ENCODE assay signal across 25 cellular contexts in genomic region chr5:146394486-146394885, GRCh38. TPM values are rescaled to one million over a fixed set of nuclear protein-coding genes. Genes with fewer than 3 reads are reported as not detected.
"Had no signal": no experiment of that assay in that cellular context is flagged by ENCODE, and none has a peak within 500 bp of the region (broad histone marks: within the 10 kb centered on the region; RNA-seq: fewer than 3 reads in every experiment).

No MANE protein-coding gene starts in this region.

- H2AFZ ChIP-seq: hepatocyte had no signal

- H3K9me3 Mint-ChIP-seq: natural killer cell; stimulated activated effector memory CD8-positive, alpha-beta T cell treated with anti-CD3 and anti-CD28 coated beads, Interleukin-12 subunit alpha, Interleukin-12 subunit beta, amount 100 ng/mL, for 72 hours had no signal

- H3K4me3 ChIP-seq: gastrocnemius medialis, heart left ventricle, hepatocyte, left lung, ovary, psoas muscle, sigmoid colon, stomach, thyroid gland, vagina had no signal

- H3K79me2 ChIP-seq: hepatocyte had no signal

- H3K27me3 ChIP-seq: ovary, thyroid gland, vagina had no signal

- H3K27ac Mint-ChIP-seq: natural killer cell; stimulated activated effector memory CD8-positive, alpha-beta T cell treated with anti-CD3 and anti-CD28 coated beads, Interleukin-12 subunit alpha, Interleukin-12 subunit beta, amount 100 ng/mL, for 72 hours had no signal

- ATAC-seq: gastrocnemius medialis; heart left ventricle; left cardiac atrium; left lung; natural killer cell; psoas muscle; right cardiac atrium; stimulated activated effector memory CD8-positive, alpha-beta T cell treated with anti-CD3 and anti-CD28 coated beads, Interleukin-12 subunit alpha, Interleukin-12 subunit beta, amount 100 ng/mL, for 72 hours had no signal

- DNase-seq: cortex of kidney; effector CD4-positive, alpha-beta T cell; gastrocnemius medialis; heart left ventricle; left cardiac atrium; left lung; natural killer cell; occipital lobe; ovary; posterior cingulate gyrus; psoas muscle; right cardiac atrium; sigmoid colon; stimulated activated CD4-positive, alpha-beta T cell treated with anti-CD3 and anti-CD28 coated beads, Interleukin-2, amount 100 ng/mL, for 24 hours; stimulated activated CD4-positive, alpha-beta T cell treated with anti-CD3 and anti-CD28 coated beads, Interleukin-4, amount 100 ng/mL, for 24 hours; stimulated activated naive CD4-positive, alpha-beta T cell treated with Interleukin-2 at 50 U/mL for 16 hours; stomach; thyroid gland; trophoblast cell had no signal

- H3K4me3 Mint-ChIP-seq: natural killer cell; stimulated activated effector memory CD8-positive, alpha-beta T cell treated with anti-CD3 and anti-CD28 coated beads, Interleukin-12 subunit alpha, Interleukin-12 subunit beta, amount 100 ng/mL, for 72 hours had no signal

- H3K36me3 ChIP-seq: gastrocnemius medialis, heart left ventricle, left lung, ovary, sigmoid colon, stomach, thyroid gland, vagina had no signal

- H3K36me3 Mint-ChIP-seq: natural killer cell; stimulated activated effector memory CD8-positive, alpha-beta T cell treated with anti-CD3 and anti-CD28 coated beads, Interleukin-12 subunit alpha, Interleukin-12 subunit beta, amount 100 ng/mL, for 72 hours had no signal

- H3K4me1 Mint-ChIP-seq: natural killer cell; stimulated activated effector memory CD8-positive, alpha-beta T cell treated with anti-CD3 and anti-CD28 coated beads, Interleukin-12 subunit alpha, Interleukin-12 subunit beta, amount 100 ng/mL, for 72 hours had no signal

- H3K4me1 ChIP-seq: gastrocnemius medialis, heart left ventricle, left lung, psoas muscle, sigmoid colon, stomach, thyroid gland, vagina had no signal

- H3K4me2 ChIP-seq: hepatocyte had no signal

- H3K27ac ChIP-seq: gastrocnemius medialis, heart left ventricle, hepatocyte, left lung, ovary, psoas muscle, sigmoid colon, stomach, thyroid gland, vagina had no signal

RNA-seq across cellular contexts. Expression of gene POU4F3, which starts 55.8 kb away (rescaled TPM):
- total RNA-seq: fibroblast of villous mesenchyme, gastrocnemius medialis, hepatocyte, kidney epithelial cell, left lung, occipital lobe, psoas muscle, skeletal muscle tissue, stomach, thyroid gland, vagina had no signal
- polyA plus RNA-seq: hepatocyte, right cardiac atrium had no signal
